ENCODE assay signal across 2 cellular contexts in the genomic region with DNA sequence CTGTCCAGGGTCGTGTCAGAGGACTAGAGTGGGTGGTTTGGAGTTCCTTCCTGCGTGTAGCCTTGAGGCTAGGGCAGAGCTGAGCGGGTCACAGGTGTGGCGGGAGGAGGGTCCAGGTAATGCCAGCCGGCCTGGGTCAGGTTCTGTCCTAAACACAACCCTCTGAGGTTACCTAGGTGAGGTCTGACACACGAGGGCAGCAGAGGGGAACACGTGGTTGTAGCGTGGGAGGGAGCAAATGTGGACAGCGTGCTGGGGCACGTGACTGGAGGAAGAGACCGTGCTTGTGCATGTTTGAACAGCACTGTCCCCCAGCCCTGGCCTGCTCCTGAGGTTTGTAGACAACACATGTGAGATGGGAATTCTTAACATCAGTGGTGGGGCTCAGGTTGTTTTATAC.
TF ChIP-seq lines count a peak whose summit lies in the region.

No MANE protein-coding gene starts in this region.

TF ChIP-seq in IMR-90, 13 proteins besides CTCF, POLR2A, EP300 and RAD21 (continued from another document):
- TF ChIP-seq ELK1 (IDR thresholded peaks at IDR 0.05; ENCODE audit: borderline replicate concordance, low read depth, low read length) (no peak), CEBPB (IDR thresholded peaks at IDR 0.05; ENCODE audit: low read depth, low read length) (no peak), USF2 (IDR thresholded peaks at IDR 0.05; ENCODE audit: low read depth, low read length) (no peak), RFX5 (IDR thresholded peaks at IDR 0.05; ENCODE audit: low read depth, low read length) (no peak)

TF ChIP-seq in WTC11, 78 proteins besides CTCF, POLR2A, EP300 and RAD21 (continued from another document):
- TF ChIP-seq FOXP4 (CRISPR knock-in tag; IDR thresholded peaks at IDR 0.05) (0 out of 2 replicates have a peak, but pooled peaks have one; percentile 50), MAX (CRISPR knock-in tag; IDR thresholded peaks at IDR 0.05) (peak; percentile 63; the same call in 1 of the 2 replicates), GABPB1 (CRISPR knock-in tag; IDR thresholded peaks at IDR 0.05) (peak; percentile 61; the same call in 1 of the 2 replicates), ZNF425 (CRISPR knock-in tag; conservative IDR thresholded peaks at IDR 0.05) (no peak), USF2 (CRISPR knock-in tag; IDR thresholded peaks at IDR 0.05) (peak; percentile 78)
- TF ChIP-seq, protein P1, sequence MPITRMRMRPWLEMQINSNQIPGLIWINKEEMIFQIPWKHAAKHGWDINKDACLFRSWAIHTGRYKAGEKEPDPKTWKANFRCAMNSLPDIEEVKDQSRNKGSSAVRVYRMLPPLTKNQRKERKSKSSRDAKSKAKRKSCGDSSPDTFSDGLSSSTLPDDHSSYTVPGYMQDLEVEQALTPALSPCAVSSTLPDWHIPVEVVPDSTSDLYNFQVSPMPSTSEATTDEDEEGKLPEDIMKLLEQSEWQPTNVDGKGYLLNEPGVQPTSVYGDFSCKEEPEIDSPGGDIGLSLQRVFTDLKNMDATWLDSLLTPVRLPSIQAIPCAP (CRISPR knock-in tag; IDR thresholded peaks at IDR 0.05): peak; percentile 22; the same call in 1 of the 2 replicates
